8 cellular contexts compared by ENCODE assay signal in the genomic region with DNA sequence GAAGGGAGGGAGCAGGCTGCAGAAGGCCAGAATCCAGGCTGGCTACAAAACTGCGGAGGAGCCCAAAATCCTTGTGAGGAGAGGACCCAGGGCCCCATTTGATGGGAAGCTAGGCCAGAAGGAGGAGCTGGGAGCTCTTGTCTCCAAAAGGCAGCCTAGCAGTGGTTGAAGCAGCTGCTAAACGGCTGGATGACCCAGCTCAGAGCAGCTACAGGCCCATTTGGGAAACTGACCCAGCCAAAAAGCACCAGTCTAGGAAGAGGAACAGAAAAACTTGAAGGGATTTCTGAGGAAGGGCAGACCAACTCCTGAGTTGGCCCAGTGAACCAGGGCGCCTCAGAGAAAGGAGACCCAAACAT. TPM values are rescaled to one million over a fixed set of nuclear protein-coding genes. Genes with fewer than 3 reads are reported as not detected.
DNase-seq lines count a peak whose midpoint lies in the region; ATAC-seq, FAIRE-seq and TF ChIP-seq lines count a peak whose summit lies in the region.

No MANE protein-coding gene starts in this region.

- H3K4me1 ChIP-seq in right cardiac atrium (ENCODE audit: control insufficient read depth, insufficient read depth, low read length) = peaks cover 10% of the 10 kb centered on the region

- H3K9me3 Mint-ChIP-seq in activated B cell treated with CpG ODN at 0.5 μM for 24 hours = no peaks in the 10 kb centered on the region
- H3K9me3 Mint-ChIP-seq in stimulated activated memory B cell treated with anti-CD40 and anti-IgM and Interleukin-4, amounts not matched to agents 10 μg/mL and 1 μg/mL and 100 μg/mL, for 72 hours = no peaks in the 10 kb centered on the region

- CTCF ChIA-PET in activated B cell treated with CpG ODN at 0.5 μM for 24 hours (lab: Charles Lee) = interaction anchor here (1.5 to 3.7 kb wide), 3 partner anchors 70 to 152 kb away, joined by 6 to 21 read pairs (median 13); no protein-coding TSS in a partner anchor

- peak overlapping the region; percentile 59 for H3K27ac ChIP-seq in right cardiac atrium (ENCODE audit: low read length)

- 54% methylated on average over 3 of the region's 3 CpGs for WGBS in right cardiac atrium

- POLR2A ChIA-PET in activated B cell treated with CpG ODN at 0.5 μM for 24 hours (lab: Charles Lee) = interaction anchor here (0.9 to 5.7 kb wide), 7 partner anchors 41 to 194 kb away, joined by 3 to 39 read pairs (median 7); a partner anchor contains a TSS

- DNase-seq in HT-29 (ENCODE audit: low spot score) = peak; percentile 34
- DNase-seq in activated B cell treated with CpG ODN at 0.5 μM for 24 hours = no peak
- DNase-seq in right cardiac atrium = peak in 1 of 3 donors; percentile 22
- no peak for DNase-seq in Kasumi-1 (lab: John Stamatoyannopoulos, UW)
- no peak for DNase-seq in HTR-8/SVneo (ENCODE audit: insufficient read length, low spot score)
- DNase-seq in HUDEP-2 (lab: John Stamatoyannopoulos, UW; ENCODE audit: unreplicated experiment in 76 of 76) = no peak

- peaks cover 49% of the 10 kb centered on the region for H3K4me1 Mint-ChIP-seq in activated B cell treated with CpG ODN at 0.5 μM for 24 hours
- H3K4me1 Mint-ChIP-seq in stimulated activated memory B cell treated with anti-CD40 and anti-IgM and Interleukin-4, amounts not matched to agents 10 μg/mL and 1 μg/mL and 100 μg/mL, for 72 hours = peaks cover 51% of the 10 kb centered on the region

- ATAC-seq in activated B cell treated with CpG ODN at 0.5 μM for 24 hours (ENCODE audit: low read depth) (no peak), right cardiac atrium (peak in 1 of 2 donors; percentile 0), HG03520 (IDR thresholded peaks at IDR 0.05; ENCODE audit: unreplicated experiment) (no peak)
- ATAC-seq in stimulated activated memory B cell treated with anti-CD40 and anti-IgM and Interleukin-4, amounts not matched to agents 10 μg/mL and 1 μg/mL and 100 μg/mL, for 72 hours = no peak

- intact Hi-C loops in activated B cell treated with CpG ODN at 0.5 μM for 24 hours (cut with micrococcal nuclease) = loop anchor here (1.0 to 5.0 kb wide), 3 partner anchors 150 to 990 kb away; no protein-coding TSS in a partner anchor
- intact Hi-C loops in right cardiac atrium (cut with DNase I) = no loop called here

- no peak overlapping the region for H3K4me3 ChIP-seq in right cardiac atrium (ENCODE audit: low read length)

- no peak for FAIRE-seq in HTR-8/SVneo (lab: Jason Lieb, UNC)

- H3K27me3 ChIP-seq in right cardiac atrium (ENCODE audit: control insufficient read depth, insufficient read depth) = no peaks in the 10 kb centered on the region

- H3K27me3 Mint-ChIP-seq in activated B cell treated with CpG ODN at 0.5 μM for 24 hours = no peaks in the 10 kb centered on the region
- H3K27me3 Mint-ChIP-seq in stimulated activated memory B cell treated with anti-CD40 and anti-IgM and Interleukin-4, amounts not matched to agents 10 μg/mL and 1 μg/mL and 100 μg/mL, for 72 hours = no peaks in the 10 kb centered on the region

- no peak for TF ChIP-seq CTCF in activated B cell treated with CpG ODN at 0.5 μM for 24 hours (IDR thresholded peaks at IDR 0.05)

- H3K4me3 Mint-ChIP-seq in activated B cell treated with CpG ODN at 0.5 μM for 24 hours = peak overlapping the region; percentile 59
- peak overlapping the region; percentile 80 for H3K4me3 Mint-ChIP-seq in stimulated activated memory B cell treated with anti-CD40 and anti-IgM and Interleukin-4, amounts not matched to agents 10 μg/mL and 1 μg/mL and 100 μg/mL, for 72 hours

- no peaks in the 10 kb centered on the region for H3K9me3 ChIP-seq in right cardiac atrium (ENCODE audit: control insufficient read depth, low read length)

- peak overlapping the region; percentile 26 for H3K27ac Mint-ChIP-seq in activated B cell treated with CpG ODN at 0.5 μM for 24 hours
- no peak overlapping the region for H3K27ac Mint-ChIP-seq in stimulated activated memory B cell treated with anti-CD40 and anti-IgM and Interleukin-4, amounts not matched to agents 10 μg/mL and 1 μg/mL and 100 μg/mL, for 72 hours

- peaks cover 5% of the 10 kb centered on the region for H3K36me3 Mint-ChIP-seq in activated B cell treated with CpG ODN at 0.5 μM for 24 hours (ENCODE audit: low read depth)
- peaks cover 10% of the 10 kb centered on the region for H3K36me3 Mint-ChIP-seq in stimulated activated memory B cell treated with anti-CD40 and anti-IgM and Interleukin-4, amounts not matched to agents 10 μg/mL and 1 μg/mL and 100 μg/mL, for 72 hours

RNA-seq across cellular contexts. Expression of a gene that starts 1.1 kb away (rescaled TPM):
- 36.8 and 37.3 TPM in 2 replicates for total RNA-seq in HT-29 (2014; rRNA removed; shearing (Covaris generic))
- total RNA-seq in activated B cell treated with CpG ODN at 0.5 μM for 24 hours (9.8 and 12.8 TPM in 2 replicates), right cardiac atrium (1 to 10 TPM; 6.2 to 8.7 (median 7.4) TPM)
- polyA plus RNA-seq in right cardiac atrium = 4.7 TPM

RNA-seq across cellular contexts. Expression of a gene that starts 38.2 kb away (rescaled TPM):
- total RNA-seq in HT-29 (2014; rRNA removed; shearing (Covaris generic)) = 24.2 and 25.2 TPM in 2 replicates
- 47.7 and 52.9 TPM in 2 replicates for total RNA-seq in activated B cell treated with CpG ODN at 0.5 μM for 24 hours
- total RNA-seq in right cardiac atrium = 10 to 100 TPM; 22.7 to 30.6 (median 27.3) TPM
- polyA plus RNA-seq in right cardiac atrium = 17.4 TPM
